17 cellular contexts compared by ENCODE assay signal in genomic region chr9:124355941-124356744, GRCh38. TPM values are rescaled to one million over a fixed set of nuclear protein-coding genes. Genes with fewer than 3 reads are reported as not detected.
DNase-seq lines count a peak whose midpoint lies in the region; ATAC-seq and TF ChIP-seq lines count a peak whose summit lies in the region.
"Had no signal": no experiment of that assay in that cellular context is flagged by ENCODE, and none has a peak within 500 bp of the region (broad histone marks: within the 10 kb centered on the region; RNA-seq: fewer than 3 reads in every experiment).

No MANE protein-coding gene starts in this region.

- WGBS in H9 (ENCODE audit: extremely low coverage, insufficient read length, low lambda C conversion rate) = no CpG with 5 or more reads among the region's 15 CpGs

- no peak overlapping the region for H4K8ac ChIP-seq in H9 (replicated peaks; ENCODE audit: insufficient read length, low read depth, low read length)

- H2BK20ac ChIP-seq in H9 (ENCODE audit: low read depth, low read length, poor library complexity, severe bottlenecking) = no peak overlapping the region

- H2BK15ac ChIP-seq in H9 (ENCODE audit: low read depth, low read length) = no peak overlapping the region

- H3K4ac ChIP-seq in H9 (ENCODE audit: low read depth, low read length) = no peak overlapping the region

- no peak overlapping the region for H3K4me3 ChIP-seq in CD4-positive, CD25-positive, alpha-beta regulatory T cell (ENCODE audit: low read depth, low read length)
- H3K4me3 ChIP-seq: K562, Peyer's patch had no signal

- no peaks in the 10 kb centered on the region for H4K20me1 ChIP-seq in H9 (ENCODE audit: control insufficient read depth, insufficient read depth, insufficient read length)

- H2AFZ ChIP-seq in H9 (ENCODE audit: low read length) = no peak overlapping the region

- H3K23me2 ChIP-seq in H9 (ENCODE audit: insufficient read length, low read depth, low read length, poor library complexity, severe bottlenecking) = no peaks in the 10 kb centered on the region

- no peak overlapping the region for H3K18ac ChIP-seq in H9 (ENCODE audit: insufficient read length, low read depth, low read length)

- no peaks in the 10 kb centered on the region for H3K27me3 Mint-ChIP-seq in CD4-positive, CD25-positive, alpha-beta regulatory T cell
- no peaks in the 10 kb centered on the region for H3K27me3 Mint-ChIP-seq in H9 (ENCODE audit: low read depth)
- peaks cover 8% of the 10 kb centered on the region for H3K27me3 Mint-ChIP-seq in brain
- H3K27me3 Mint-ChIP-seq in natural killer cell (ENCODE audit: low read depth in 2 of 2) = no peaks in the 10 kb centered on the region

- H3K4me2 ChIP-seq in H9 (ENCODE audit: insufficient read depth, insufficient read length, low read length) = no peak overlapping the region
- H3K4me2 ChIP-seq: SK-N-SH had no signal

- no peak overlapping the region for H2AK5ac ChIP-seq in H9 (ENCODE audit: insufficient read length, low read length)

- H3K56ac ChIP-seq in H9 (ENCODE audit: insufficient read length, low read depth, low read length) = no peak overlapping the region

- no peak overlapping the region for H2BK120ac ChIP-seq in H9 (ENCODE audit: low read depth, low read length, poor library complexity, severe bottlenecking)

- peaks cover 38% of the 10 kb centered on the region for H3K36me3 Mint-ChIP-seq in CD4-positive, CD25-positive, alpha-beta regulatory T cell
- H3K36me3 Mint-ChIP-seq in H9 (ENCODE audit: insufficient read depth in 1 of 3, low read depth in 3 of 3) (peaks cover 19 to 47% (median 35%) of the 10 kb centered on the region in 3 experiments; a peak in 6 of 7 replicates), brain (peaks cover 49% of the 10 kb centered on the region), natural killer cell (no peaks in the 10 kb centered on the region)

- intact Hi-C loops in natural killer cell (cut with micrococcal nuclease) = no loop called here

- no peaks in the 10 kb centered on the region for H3K9me3 ChIP-seq in CD4-positive, CD25-positive, alpha-beta regulatory T cell (ENCODE audit: control insufficient read depth in 2 of 2, low read length in 2 of 2)
- H3K9me3 ChIP-seq in H9 (ENCODE audit: control insufficient read depth, low read depth, low read length) = no peaks in the 10 kb centered on the region
- H3K9me3 ChIP-seq: Peyer's patch, SK-N-SH had no signal

- no peak overlapping the region for H3K4me3 Mint-ChIP-seq in CD4-positive, CD25-positive, alpha-beta regulatory T cell
- H3K4me3 Mint-ChIP-seq in H9 (no peak overlapping the region), brain (no peak overlapping the region), natural killer cell (no peak overlapping the region)

- peak overlapping the region in 2 of 3 donors; percentile 55 to 78 for H3K27ac Mint-ChIP-seq in CD4-positive, CD25-positive, alpha-beta regulatory T cell
- H3K27ac Mint-ChIP-seq in H9 (peak overlapping the region; percentile 24 to 83 (median 74); a peak in 4 of 7 replicates), brain (peak overlapping the region in 4 of 5 experiments; percentile 6 to 84 (median 46)), natural killer cell (peak overlapping the region; percentile 27 to 50)

- H4K5ac ChIP-seq in H9 (ENCODE audit: insufficient read length, low read depth, low read length) = no peak overlapping the region

- H3K23ac ChIP-seq in H9 (ENCODE audit: insufficient read length, low read depth, low read length) = no peak overlapping the region

- H3K79me2 ChIP-seq in H9 (ENCODE audit: insufficient read depth, low read length) = peaks cover 2% of the 10 kb centered on the region; the same call in 1 of the 2 replicates

- no peak overlapping the region for H2BK12ac ChIP-seq in H9 (ENCODE audit: insufficient read length, low read depth, low read length)

- H3K9ac ChIP-seq in H9 (ENCODE audit: extremely low read depth, insufficient read length, low read length) = no peak overlapping the region
- H3K9ac ChIP-seq: SK-N-SH had no signal

- no peaks in the 10 kb centered on the region for H3K27me3 ChIP-seq in CD4-positive, CD25-positive, alpha-beta regulatory T cell (ENCODE audit: control insufficient read depth, insufficient read depth, low read length)
- H3K27me3 ChIP-seq in H9 (ENCODE audit: insufficient read depth, low read length) = no peaks in the 10 kb centered on the region
- H3K27me3 ChIP-seq: Peyer's patch had no signal

- H3K14ac ChIP-seq in H9 (ENCODE audit: insufficient read depth, low read length) = no peak overlapping the region

- no peak overlapping the region for H4K91ac ChIP-seq in H9 (ENCODE audit: insufficient read length, low read depth, low read length)

- no peak overlapping the region for H3T11ph ChIP-seq in H9 (ENCODE audit: low read length)

- peaks cover 7% of the 10 kb centered on the region for H3K4me1 ChIP-seq in CD4-positive, CD25-positive, alpha-beta regulatory T cell (ENCODE audit: control insufficient read depth, insufficient read depth, low read length, poor library complexity, severe bottlenecking)
- 0 out of 2 replicates have a peak, but pooled peaks cover 3% of the 10 kb centered on the region for H3K4me1 ChIP-seq in H9 (ENCODE audit: insufficient read depth, low read length)
- H3K4me1 ChIP-seq: Peyer's patch had no signal

- no peak overlapping the region for H2BK5ac ChIP-seq in H9 (ENCODE audit: insufficient read length, low read length)

- ATAC-seq in CD4-positive, CD25-positive, alpha-beta regulatory T cell (ENCODE audit: low read depth in 2 of 2) = no peak
- ATAC-seq in natural killer cell = no peak
- ATAC-seq: K562, right cardiac atrium had no signal

- peaks cover 53% of the 10 kb centered on the region for H3K36me3 ChIP-seq in CD4-positive, CD25-positive, alpha-beta regulatory T cell (ENCODE audit: control insufficient read depth, insufficient read depth, low read length)

- no peak for DNase-seq in CD4-positive, CD25-positive, alpha-beta regulatory T cell
- DNase-seq in H9 = no peak
- DNase-seq in natural killer cell = no peak
- DNase-seq in NK-92 (lab: John Stamatoyannopoulos, UW; ENCODE audit: unreplicated experiment) = no peak
- DNase-seq in GOT3 (lab: John Stamatoyannopoulos, UW) = no peak
- DNase-seq in NCI-H524 (lab: John Stamatoyannopoulos, UW) = no peak
- DNase-seq: aorta, dermis blood vessel endothelial cell, DMS53, mammary epithelial cell, NCI-H1092 treated with DMSO at 0.1 percent for 48 hours, NCI-H748 treated with DMSO at 0.1 percent for 48 hours, Peyer's patch, SK-N-SH had no signal

- H3K4me1 Mint-ChIP-seq in CD4-positive, CD25-positive, alpha-beta regulatory T cell = peaks cover 5 to 44% (median 31%) of the 10 kb centered on the region in 4 donors
- H3K4me1 Mint-ChIP-seq in H9 = peaks cover 5 to 15% of the 10 kb centered on the region in 2 experiments; a peak in 3 of 4 replicates
- peaks cover 54% of the 10 kb centered on the region for H3K4me1 Mint-ChIP-seq in brain
- peaks cover 38 to 46% of the 10 kb centered on the region in 2 donors for H3K4me1 Mint-ChIP-seq in natural killer cell

- no peaks in the 10 kb centered on the region for H3K9me3 Mint-ChIP-seq in CD4-positive, CD25-positive, alpha-beta regulatory T cell
- H3K9me3 Mint-ChIP-seq in H9 (no peaks in the 10 kb centered on the region), brain (no peaks in the 10 kb centered on the region), natural killer cell (no peaks in the 10 kb centered on the region)

- H3K79me1 ChIP-seq in H9 (ENCODE audit: insufficient read depth, low read depth, low read length, poor library complexity, severe bottlenecking) = peaks cover 9% of the 10 kb centered on the region

- no peak overlapping the region for H3K27ac ChIP-seq in CD4-positive, CD25-positive, alpha-beta regulatory T cell (ENCODE audit: insufficient read depth, low read length, poor library complexity, severe bottlenecking)
- H3K27ac ChIP-seq in H9 (ENCODE audit: insufficient read length, low read depth, low read length) = no peak overlapping the region
- H3K27ac ChIP-seq: Peyer's patch had no signal

- TF ChIP-seq CTCF in H9 (conservative IDR thresholded peaks at IDR 0.05) = no peak
- TF ChIP-seq CTCF in brain (conservative IDR thresholded peaks at IDR 0.05) = no peak
- no peak for TF ChIP-seq CTCF in natural killer cell (IDR thresholded peaks at IDR 0.05)

RNA-seq across cellular contexts. Expression of gene PSMB7, which starts 59.1 kb away (rescaled TPM):
- 84.2 TPM for total RNA-seq in CD4-positive, CD25-positive, alpha-beta regulatory T cell
- 100 to 1,000 TPM; 181 to 225 (median 198) TPM for polyA plus RNA-seq in CD4-positive, CD25-positive, alpha-beta regulatory T cell
- 209 and 216 TPM in 2 replicates for total RNA-seq in H9 (2021)
- polyA plus RNA-seq in brain (ENCODE audit: insufficient read depth, low read depth, low replicate concordance) = 525 TPM
- total RNA-seq in natural killer cell = 10 to 100 TPM; 75.6 to 75.9 (median 75.8) TPM
